Comparison of ENCODE assay signal across 14 cellular contexts in the genomic region with DNA sequence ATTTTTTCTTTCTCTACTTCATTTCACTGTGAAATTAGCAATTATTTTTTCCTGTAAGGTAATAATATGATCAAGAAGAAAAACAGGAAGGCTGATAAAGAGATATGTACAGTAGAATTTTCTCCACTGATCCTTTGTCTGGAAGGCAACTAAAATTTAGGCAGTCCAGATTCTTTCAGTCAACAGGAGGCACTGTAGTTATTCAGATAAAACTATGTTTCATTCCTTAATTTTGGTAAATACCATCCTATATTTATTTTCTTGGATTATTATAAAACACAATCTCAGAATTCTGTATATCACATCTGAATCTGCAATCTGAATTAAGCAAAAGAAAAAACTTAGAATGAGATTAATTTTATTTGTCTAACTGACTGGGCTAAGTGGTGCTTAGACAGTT.
A peak's percentile ranks its signal among the peaks of the same experiment; 100 is the strongest.
DNase-seq lines count a peak whose midpoint lies in the region; ATAC-seq and TF ChIP-seq lines count a peak whose summit lies in the region.
"Had no signal": no experiment of that assay in that cellular context is flagged by ENCODE, and none has a peak within 500 bp of the region (broad histone marks: within the 10 kb centered on the region; RNA-seq: fewer than 3 reads in every experiment).

No MANE protein-coding gene starts in this region.

- CTCF ChIA-PET in mammary epithelial cell (lab: Charles Lee; ENCODE audit: low non-redundant PET): no interaction called here
- CTCF ChIA-PET in MCF 10A (lab: Yijun Ruan, JAX): no interaction called here

- dilution Hi-C loops in mammary epithelial cell (cut with HindIII; ENCODE audit: low sequenced_read_pairs): no loop called here

- no peak overlapping the region for H3K4me2 ChIP-seq in mammary epithelial cell (ENCODE audit: insufficient read depth, low read depth, low read length)
- H3K4me2 ChIP-seq: PC-9 had no signal

- POLR2A ChIA-PET in MCF 10A (lab: Yijun Ruan, JAX): no interaction called here
- POLR2A ChIA-PET in naive thymus-derived CD8-positive, alpha-beta T cell (lab: Charles Lee): no interaction called here

- H3K27ac Mint-ChIP-seq in MCF 10A (ENCODE audit: low read depth, unreplicated experiment) (no peak overlapping the region), type B pancreatic cell (no peak overlapping the region)
- no peak overlapping the region for H3K27ac Mint-ChIP-seq in naive thymus-derived CD8-positive, alpha-beta T cell

- no peak overlapping the region for H3K27ac ChIP-seq in mammary epithelial cell (ENCODE audit: insufficient read depth, low read depth, low read length)
- H3K27ac ChIP-seq: PC-9 had no signal

- no peak for ATAC-seq in naive thymus-derived CD8-positive, alpha-beta T cell
- no peak for ATAC-seq in HG02571 (IDR thresholded peaks at IDR 0.05; ENCODE audit: unreplicated experiment)
- ATAC-seq: HCT116 had no signal

- no peak for DNase-seq in mammary epithelial cell
- DNase-seq in MCF 10A (ENCODE audit: unreplicated experiment): no peak
- peak; percentile 56 for DNase-seq in SK-MEL-5 (ENCODE audit: low read depth, low spot score)
- peak; percentile 11 for DNase-seq in fibroblast of pulmonary artery (ENCODE audit: low read depth)
- no peak for DNase-seq in type B pancreatic cell (ENCODE audit: extremely low spot score, unreplicated experiment)
- DNase-seq in activated effector memory CD4-positive, alpha-beta T cell treated with anti-CD3 and anti-CD28 coated beads, Interleukin-2, amount 50 U/mL, for 16 hours: no peak
- DNase-seq in naive thymus-derived CD8-positive, alpha-beta T cell: no peak
- DNase-seq: Calu3, DMS79, NCI-H1436 treated with DMSO at 0.1 percent for 48 hours, NCI-H748 treated with DMSO at 0.1 percent for 48 hours, PC-9 had no signal

- H3K9me3 Mint-ChIP-seq in MCF 10A (ENCODE audit: unreplicated experiment): no peaks in the 10 kb centered on the region
- H3K9me3 Mint-ChIP-seq in type B pancreatic cell: no peaks in the 10 kb centered on the region
- H3K9me3 Mint-ChIP-seq in naive thymus-derived CD8-positive, alpha-beta T cell: peaks cover 0 to 16% (median 0%) of the 10 kb centered on the region in 9 donors

- peak overlapping the region; percentile 26 for H2AFZ ChIP-seq in mammary epithelial cell (ENCODE audit: low read depth, low read length)
- H2AFZ ChIP-seq: PC-9 had no signal

- H3K27me3 ChIP-seq in mammary epithelial cell (ENCODE audit: insufficient read depth, low read length): no peaks in the 10 kb centered on the region

- H3K4me1 Mint-ChIP-seq in MCF 10A (ENCODE audit: insufficient read depth, unreplicated experiment) (no peaks in the 10 kb centered on the region), type B pancreatic cell (ENCODE audit: unreplicated experiment) (peaks cover 5% of the 10 kb centered on the region)
- no peaks in the 10 kb centered on the region for H3K4me1 Mint-ChIP-seq in naive thymus-derived CD8-positive, alpha-beta T cell

- no peaks in the 10 kb centered on the region for H4K20me1 ChIP-seq in mammary epithelial cell (ENCODE audit: insufficient read depth, low read length)

- in situ Hi-C loops in mammary epithelial cell (cut with MboI; ENCODE audit: low sequenced_read_pairs in 2 of 2) (no loop called here), SK-MEL-5 (cut with HindIII; ENCODE audit: low pct_unique_long_range_greater_than_20kb, low sequenced_read_pairs) (loop anchor here (25.0 kb wide), 1 partner anchor 660 kb away; no protein-coding TSS in a partner anchor)

- intact Hi-C loops in mammary epithelial cell (cut with micrococcal nuclease) (no loop called here), MCF 10A (cut with micrococcal nuclease) (no loop called here)

- H3K79me2 ChIP-seq in mammary epithelial cell (ENCODE audit: insufficient read depth, low read length): no peaks in the 10 kb centered on the region

- no peaks in the 10 kb centered on the region for H3K36me3 ChIP-seq in mammary epithelial cell (ENCODE audit: insufficient read depth, low read length)

- H3K4me1 ChIP-seq in mammary epithelial cell (ENCODE audit: insufficient read depth, low read length): no peaks in the 10 kb centered on the region

- no peaks in the 10 kb centered on the region for H3K9me3 ChIP-seq in mammary epithelial cell (replicated peaks; ENCODE audit: insufficient read depth, low read length)

- no peak overlapping the region for H3K4me3 Mint-ChIP-seq in MCF 10A (ENCODE audit: unreplicated experiment)
- no peak overlapping the region for H3K4me3 Mint-ChIP-seq in type B pancreatic cell
- H3K4me3 Mint-ChIP-seq in naive thymus-derived CD8-positive, alpha-beta T cell: no peak overlapping the region

- H3K9ac ChIP-seq in mammary epithelial cell (ENCODE audit: insufficient read depth, low read length): no peak overlapping the region

- no peak overlapping the region for H3K4me3 ChIP-seq in mammary epithelial cell (replicated peaks in 1 of 3; ENCODE audit: insufficient read depth in 1 of 3, low read depth in 2 of 3, low read length in 3 of 3)
- H3K4me3 ChIP-seq in fibroblast of pulmonary artery (replicated peaks; ENCODE audit: low read depth, low read length): no peak overlapping the region
- H3K4me3 ChIP-seq: PC-9 had no signal

- BruUV-seq in mammary epithelial cell (replicated peaks; lab: Mats Ljungman, UMichigan) (no TSS peak), MCF 10A (replicated peaks; lab: Mats Ljungman, UMichigan) (no TSS peak)

- H3K36me3 Mint-ChIP-seq in MCF 10A (ENCODE audit: insufficient read depth, unreplicated experiment) (no peaks in the 10 kb centered on the region), type B pancreatic cell (peaks cover 5% of the 10 kb centered on the region)
- no peaks in the 10 kb centered on the region for H3K36me3 Mint-ChIP-seq in naive thymus-derived CD8-positive, alpha-beta T cell

- H3K27me3 Mint-ChIP-seq in MCF 10A (ENCODE audit: insufficient read depth, unreplicated experiment) (no peaks in the 10 kb centered on the region), type B pancreatic cell (no peaks in the 10 kb centered on the region)
- H3K27me3 Mint-ChIP-seq in naive thymus-derived CD8-positive, alpha-beta T cell: no peaks in the 10 kb centered on the region

- TF ChIP-seq CTCF in mammary epithelial cell (conservative IDR thresholded peaks at IDR 0.05 in 1 of 2, IDR thresholded peaks at IDR 0.05 in 1 of 2; ENCODE audit: extremely low read depth in 1 of 2, insufficient read depth in 1 of 2, low read depth in 1 of 2, low read length in 2 of 2) (peak in 1 of 2 donors; percentile 9), MCF 10A (IDR thresholded peaks at IDR 0.05; ENCODE audit: unreplicated experiment) (no peak), fibroblast of pulmonary artery (IDR thresholded peaks at IDR 0.05; ENCODE audit: low read length, missing control alignments) (peak; percentile 24), type B pancreatic cell (conservative IDR thresholded peaks at IDR 0.05) (peak; percentile 28)

Comparison
In these comparisons a context has a peak if more than half of its experiments do, and no peak if none do; other contexts are left out.
1. DNase-seq: peak in SK-MEL-5 (single experiment) and fibroblast of pulmonary artery (single experiment); none in mammary epithelial cell (single experiment), MCF 10A (single experiment), type B pancreatic cell (single experiment), activated effector memory CD4-positive, alpha-beta T cell treated with anti-CD3 and anti-CD28 coated beads, Interleukin-2, amount 50 U/mL, for 16 hours (single experiment) and naive thymus-derived CD8-positive, alpha-beta T cell (0 of 10).